ENCODE assay signal across 11 cellular contexts in genomic region chr7:29413511-29414178, GRCh38.
"Had no signal": no experiment of that assay in that cellular context is flagged by ENCODE, and none has a peak within 500 bp of the region (broad histone marks: within the 10 kb centered on the region; RNA-seq: fewer than 3 reads in every experiment).

No MANE protein-coding gene starts in this region.

- H3K27ac ChIP-seq: heart right ventricle, tibial artery had no signal

- H3K4me3 ChIP-seq: heart right ventricle, mucosa of descending colon, tibial artery had no signal

- H3K4me3 Mint-ChIP-seq: activated CD4-positive, alpha-beta memory T cell treated with anti-CD3 and anti-CD28 coated beads, Interleukin-2, amount 10 ng/mL, durations not matched to agents 7 days and 5 days; activated naive CD8-positive, alpha-beta T cell treated with anti-CD3 and anti-CD28 coated beads for 36 hours; activated T-cell treated with anti-CD3 and anti-CD28 coated beads, Interleukin-2, amount 50 U/mL, for 72 hours; natural killer cell treated with Interleukin-12 subunit alpha and Interleukin-12 subunit beta and Interleukin-15 and Interleukin-18, amount 100 ng/mL, for 72 hours had no signal

- DNase-seq: activated CD4-positive, alpha-beta memory T cell treated with anti-CD3 and anti-CD28 coated beads, Interleukin-2, amount 10 ng/mL, durations not matched to agents 7 days and 5 days; activated CD4-positive, CD25-positive, alpha-beta regulatory T cell treated with anti-CD3 and anti-CD28 coated beads, Interleukin-2, amount 50 U/mL, for 72 hours; activated CD8-positive, alpha-beta memory T cell treated with anti-CD3 and anti-CD28 coated beads, Interleukin-2, amount 50 U/mL, for 4 hours; activated gamma-delta T cell treated with Interleukin-2 at 50 U/mL for 16 hours; activated naive CD8-positive, alpha-beta T cell treated with anti-CD3 and anti-CD28 coated beads for 36 hours; activated T-cell treated with anti-CD3 and anti-CD28 coated beads, Interleukin-2, amount 50 U/mL, for 72 hours; anterior cingulate cortex; heart right ventricle; mucosa of descending colon; tibial artery had no signal

- H3K27ac Mint-ChIP-seq: activated CD4-positive, alpha-beta memory T cell treated with anti-CD3 and anti-CD28 coated beads, Interleukin-2, amount 10 ng/mL, durations not matched to agents 7 days and 5 days; activated naive CD8-positive, alpha-beta T cell treated with anti-CD3 and anti-CD28 coated beads for 36 hours; activated T-cell treated with anti-CD3 and anti-CD28 coated beads, Interleukin-2, amount 50 U/mL, for 72 hours; natural killer cell treated with Interleukin-12 subunit alpha and Interleukin-12 subunit beta and Interleukin-15 and Interleukin-18, amount 100 ng/mL, for 72 hours had no signal

- H3K9me3 ChIP-seq: heart right ventricle, mucosa of descending colon, tibial artery had no signal

- H3K4me1 ChIP-seq: heart right ventricle, tibial artery had no signal

- H3K27me3 Mint-ChIP-seq: activated CD4-positive, alpha-beta memory T cell treated with anti-CD3 and anti-CD28 coated beads, Interleukin-2, amount 10 ng/mL, durations not matched to agents 7 days and 5 days; natural killer cell treated with Interleukin-12 subunit alpha and Interleukin-12 subunit beta and Interleukin-15 and Interleukin-18, amount 100 ng/mL, for 72 hours had no signal

- H3K36me3 ChIP-seq: tibial artery had no signal

- ATAC-seq: activated T-cell treated with anti-CD3 and anti-CD28 coated beads, Interleukin-2, amount 50 U/mL, for 72 hours had no signal

- H3K36me3 Mint-ChIP-seq: activated naive CD8-positive, alpha-beta T cell treated with anti-CD3 and anti-CD28 coated beads for 36 hours; natural killer cell treated with Interleukin-12 subunit alpha and Interleukin-12 subunit beta and Interleukin-15 and Interleukin-18, amount 100 ng/mL, for 72 hours had no signal

- H3K4me1 Mint-ChIP-seq: activated CD4-positive, alpha-beta memory T cell treated with anti-CD3 and anti-CD28 coated beads, Interleukin-2, amount 10 ng/mL, durations not matched to agents 7 days and 5 days; activated naive CD8-positive, alpha-beta T cell treated with anti-CD3 and anti-CD28 coated beads for 36 hours had no signal

- H3K9me3 Mint-ChIP-seq: activated CD4-positive, alpha-beta memory T cell treated with anti-CD3 and anti-CD28 coated beads, Interleukin-2, amount 10 ng/mL, durations not matched to agents 7 days and 5 days; activated naive CD8-positive, alpha-beta T cell treated with anti-CD3 and anti-CD28 coated beads for 36 hours; activated T-cell treated with anti-CD3 and anti-CD28 coated beads, Interleukin-2, amount 50 U/mL, for 72 hours; natural killer cell treated with Interleukin-12 subunit alpha and Interleukin-12 subunit beta and Interleukin-15 and Interleukin-18, amount 100 ng/mL, for 72 hours had no signal

- H3K27me3 ChIP-seq: heart right ventricle had no signal
